ENCODE assay signal across 14 cellular contexts in genomic region chrX:129636175-129636681, GRCh38.
"Had no signal": no experiment of that assay in that cellular context is flagged by ENCODE, and none has a peak within 500 bp of the region (broad histone marks: within the 10 kb centered on the region; RNA-seq: fewer than 3 reads in every experiment).

No MANE protein-coding gene starts in this region.

- H3K9me3 ChIP-seq: breast epithelium, left ventricle myocardium inferior had no signal

- H3K27me3 ChIP-seq: neural progenitor cell had no signal

- H3K36me3 ChIP-seq: breast epithelium, left ventricle myocardium inferior, neural progenitor cell had no signal

- H3K4me2 ChIP-seq: neural progenitor cell, smooth muscle cell had no signal

- H3K4me3 ChIP-seq: breast epithelium, left ventricle myocardium inferior, neural progenitor cell, smooth muscle cell had no signal

- H3K27ac ChIP-seq: breast epithelium, left ventricle myocardium inferior, neural progenitor cell, parathyroid adenoma had no signal

- H3K9ac ChIP-seq: neural progenitor cell, parathyroid adenoma had no signal

- H3K79me2 ChIP-seq: parathyroid adenoma had no signal

- H3K4me1 ChIP-seq: breast epithelium, left ventricle myocardium inferior, neural progenitor cell, parathyroid adenoma had no signal

- ATAC-seq: activated CD4-positive, alpha-beta T cell treated with anti-CD3 and anti-CD28 coated beads for 36 hours; activated T-cell treated with anti-CD3 and anti-CD28 coated beads, Interleukin-2, amount 50 U/mL, for 72 hours; stimulated activated memory B cell treated with anti-CD40 and anti-IgM and Interleukin-4, amounts not matched to agents 10 μg/mL and 1 μg/mL and 100 μg/mL, for 72 hours had no signal

- H2AFZ ChIP-seq: neural progenitor cell, parathyroid adenoma had no signal

- DNase-seq: activated CD4-positive, alpha-beta memory T cell treated with anti-CD3 and anti-CD28 coated beads, Interleukin-2, amount 10 ng/mL, durations not matched to agents 7 days and 5 days; activated CD4-positive, alpha-beta T cell treated with anti-CD3 and anti-CD28 coated beads for 36 hours; activated naive CD4-positive, alpha-beta T cell; activated T-cell treated with anti-CD3 and anti-CD28 coated beads, Interleukin-2, amount 50 U/mL, for 72 hours; aorta; immature natural killer cell; left ventricle myocardium inferior; mesenchymal stem cell; trophoblast cell had no signal
